20 cellular contexts compared by ENCODE assay signal in genomic region chr10:44675086-44675874, GRCh38.
"Had no signal": no experiment of that assay in that cellular context is flagged by ENCODE, and none has a peak within 500 bp of the region (broad histone marks: within the 10 kb centered on the region; RNA-seq: fewer than 3 reads in every experiment).

No MANE protein-coding gene starts in this region.

- DNase-seq: effector CD4-positive, alpha-beta T cell; endodermal cell; gastrocnemius medialis; heart right ventricle; immature natural killer cell; kidney; left cardiac atrium; mesendoderm; naive B cell; psoas muscle; retina; stimulated activated CD4-positive, alpha-beta T cell treated with anti-CD3 and anti-CD28 coated beads, Interleukin-2, amount 100 ng/mL, for 24 hours; stimulated activated CD4-positive, alpha-beta T cell treated with anti-CD3 and anti-CD28 coated beads, Interleukin-4, amount 100 ng/mL, for 4 hours; stimulated activated naive B cell treated with anti-CD40 and anti-IgM and Interleukin-4, amounts not matched to agents 10 μg/mL and 1 μg/mL and 100 μg/mL, for 72 hours; stimulated activated naive CD8-positive, alpha-beta T cell treated with anti-CD3 and anti-CD28 coated beads, Interleukin-15, amount 100 ng/mL, for 72 hours; transverse colon had no signal

- H3K36me3 ChIP-seq: gastrocnemius medialis, heart right ventricle, neutrophil, thoracic aorta, transverse colon had no signal

- FAIRE-seq: kidney had no signal

- H3K9me3 Mint-ChIP-seq: endodermal cell; stimulated activated naive CD8-positive, alpha-beta T cell treated with anti-CD3 and anti-CD28 coated beads, Interleukin-15, amount 100 ng/mL, for 72 hours had no signal

- ATAC-seq: gastrocnemius medialis; left cardiac atrium; psoas muscle; sciatic nerve; stimulated activated naive B cell treated with anti-CD40 and anti-IgM and Interleukin-4, amounts not matched to agents 10 μg/mL and 1 μg/mL and 100 μg/mL, for 72 hours; stimulated activated naive CD8-positive, alpha-beta T cell treated with anti-CD3 and anti-CD28 coated beads, Interleukin-15, amount 100 ng/mL, for 72 hours had no signal

- H3K27ac ChIP-seq: gastrocnemius medialis, heart right ventricle, neutrophil, psoas muscle, transverse colon had no signal

- H3K27me3 ChIP-seq: gastrocnemius medialis, heart right ventricle, neutrophil, transverse colon had no signal

- H3K4me1 Mint-ChIP-seq: endodermal cell; naive B cell; stimulated activated naive B cell treated with anti-CD40 and anti-IgM and Interleukin-4, amounts not matched to agents 10 μg/mL and 1 μg/mL and 100 μg/mL, for 72 hours; stimulated activated naive CD8-positive, alpha-beta T cell treated with anti-CD3 and anti-CD28 coated beads, Interleukin-15, amount 100 ng/mL, for 72 hours had no signal

- H3K27ac Mint-ChIP-seq: endodermal cell; immature natural killer cell; naive B cell; stimulated activated naive B cell treated with anti-CD40 and anti-IgM and Interleukin-4, amounts not matched to agents 10 μg/mL and 1 μg/mL and 100 μg/mL, for 72 hours; stimulated activated naive CD8-positive, alpha-beta T cell treated with anti-CD3 and anti-CD28 coated beads, Interleukin-15, amount 100 ng/mL, for 72 hours had no signal

- H3K4me3 Mint-ChIP-seq: endodermal cell; immature natural killer cell; naive B cell; stimulated activated naive B cell treated with anti-CD40 and anti-IgM and Interleukin-4, amounts not matched to agents 10 μg/mL and 1 μg/mL and 100 μg/mL, for 72 hours; stimulated activated naive CD8-positive, alpha-beta T cell treated with anti-CD3 and anti-CD28 coated beads, Interleukin-15, amount 100 ng/mL, for 72 hours had no signal

- H3K9me3 ChIP-seq: gastrocnemius medialis, heart right ventricle, neutrophil, psoas muscle, thoracic aorta, transverse colon had no signal

- H3K36me3 Mint-ChIP-seq: immature natural killer cell; naive B cell; stimulated activated naive B cell treated with anti-CD40 and anti-IgM and Interleukin-4, amounts not matched to agents 10 μg/mL and 1 μg/mL and 100 μg/mL, for 72 hours had no signal

- H3K4me3 ChIP-seq: coronary artery, gastrocnemius medialis, heart right ventricle, psoas muscle, thoracic aorta, transverse colon had no signal

- H3K4me1 ChIP-seq: gastrocnemius medialis, psoas muscle had no signal
